In the genomic region with DNA sequence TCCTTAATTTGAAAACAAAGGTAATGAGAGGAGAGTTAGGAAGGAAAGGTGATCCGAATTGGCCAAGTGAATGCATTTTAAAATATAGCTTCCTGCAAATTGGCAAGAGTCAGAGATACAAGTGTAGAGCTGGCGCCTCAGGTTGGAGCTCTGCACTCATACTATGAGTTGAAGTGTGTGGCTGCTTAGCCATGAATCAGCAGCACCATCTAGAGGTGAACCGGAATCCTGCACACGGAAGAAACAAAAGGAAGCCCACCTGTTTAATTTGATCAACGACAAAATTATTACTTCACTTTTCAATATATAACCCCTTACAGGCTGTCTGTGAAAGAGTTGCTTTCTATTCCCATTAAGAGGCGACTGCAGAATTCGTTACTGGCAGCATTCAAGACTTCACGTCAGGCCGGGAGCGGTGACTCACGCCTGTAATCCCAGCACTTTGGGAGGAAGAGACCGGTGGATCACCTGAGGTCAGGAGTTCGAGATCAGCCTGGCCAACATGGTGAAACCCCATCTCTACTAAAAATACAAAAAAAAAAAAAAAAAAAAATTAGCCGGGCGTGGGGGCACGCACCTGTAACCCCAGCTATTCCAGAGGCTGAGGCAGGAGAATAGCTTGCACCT, we compare ENCODE assay signal across 8 cellular contexts.
DNase-seq lines count a peak whose midpoint lies in the region; ATAC-seq, FAIRE-seq and TF ChIP-seq lines count a peak whose summit lies in the region.

No MANE protein-coding gene starts in this region.

- no peak overlapping the region for H3K4me3 Mint-ChIP-seq in endodermal cell

- H3K27me3 ChIP-seq in endodermal cell (ENCODE audit: control insufficient read depth, insufficient read depth, low read length, poor library complexity, severe bottlenecking), result no peaks in the 10 kb centered on the region

- H3K27ac ChIP-seq in endodermal cell (ENCODE audit: low read depth, low read length), result no peak overlapping the region

- no peaks in the 10 kb centered on the region for H3K27me3 Mint-ChIP-seq in endodermal cell (ENCODE audit: insufficient read depth)

- no peak overlapping the region for H3K9ac ChIP-seq in endodermal cell (ENCODE audit: extremely low read depth, low read length, poor library complexity, severe bottlenecking)

- no peaks in the 10 kb centered on the region for H3K4me1 ChIP-seq in endodermal cell (ENCODE audit: control insufficient read depth, insufficient read depth, low read length)

- WGBS in endodermal cell (ENCODE audit: insufficient coverage in 1 of 2, insufficient read length in 1 of 2), 2 experiments, result 28 to 60% methylated on average over 8 to 16 of the region's 16 CpGs

- H3K27ac Mint-ChIP-seq in endodermal cell, result no peak overlapping the region

- peak; percentile 59 for ATAC-seq in HG02884 (IDR thresholded peaks at IDR 0.05; ENCODE audit: unreplicated experiment)
- no peak for ATAC-seq in HG03139 (IDR thresholded peaks at IDR 0.05; ENCODE audit: unreplicated experiment)
- ATAC-seq in GM21526 (IDR thresholded peaks at IDR 0.05; ENCODE audit: low FRiP score, unreplicated experiment), result no peak
- no peak for ATAC-seq in GM21723 (IDR thresholded peaks at IDR 0.05; ENCODE audit: unreplicated experiment)

- TF ChIP-seq CTCF in D721Med (IDR thresholded peaks at IDR 0.05; ENCODE audit: insufficient read depth, missing control alignments) (peak; percentile 78), endodermal cell (conservative IDR thresholded peaks at IDR 0.05) (peak; percentile 98)

- no peaks in the 10 kb centered on the region for H3K36me3 Mint-ChIP-seq in endodermal cell (ENCODE audit: low read depth)

- H3K36me3 ChIP-seq in endodermal cell (ENCODE audit: control insufficient read depth, insufficient read depth, low read length), result no peaks in the 10 kb centered on the region

- FAIRE-seq in D721Med (lab: Jason Lieb, UNC), result no peak

- H3K4me3 ChIP-seq in endodermal cell (ENCODE audit: low read length), result no peak overlapping the region

- H3K4me1 Mint-ChIP-seq in endodermal cell, result no peaks in the 10 kb centered on the region

- no peaks in the 10 kb centered on the region for H3K9me3 ChIP-seq in endodermal cell (ENCODE audit: control insufficient read depth, low read length)

- no peak for DNase-seq in D721Med (ENCODE audit: insufficient read length, low spot score)
- DNase-seq in NCI-H82 treated with DMSO at 0.1 percent for 48 hours (lab: John Stamatoyannopoulos, UW; ENCODE audit: unreplicated experiment), result peak; percentile 13
- peak; percentile 87 for DNase-seq in endodermal cell
- peak; percentile 14 for DNase-seq in middle frontal gyrus (ENCODE audit: extremely low spot score, low spot score)

- no peaks in the 10 kb centered on the region for H3K9me3 Mint-ChIP-seq in endodermal cell
